In the genomic region with DNA sequence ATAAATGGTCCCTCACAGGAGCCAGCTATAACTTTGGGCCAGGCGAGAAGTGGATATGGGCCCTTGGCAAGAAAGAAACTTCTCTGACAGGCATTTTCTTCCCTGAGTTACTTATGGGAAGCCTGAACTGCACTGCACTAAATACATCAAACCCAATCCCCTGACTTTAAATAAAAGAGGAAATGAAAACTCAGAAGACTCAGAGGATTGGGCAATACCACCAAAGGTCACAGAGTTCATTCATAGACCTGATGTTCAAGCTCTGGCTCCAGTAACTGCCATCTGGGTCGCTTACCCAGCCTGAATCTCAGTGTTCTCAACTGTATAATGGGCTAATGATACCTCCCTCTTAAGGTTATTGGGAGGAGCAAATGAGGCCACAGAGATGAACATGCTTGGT, we compare ENCODE assay signal across 25 cellular contexts. TPM values are rescaled to one million over a fixed set of nuclear protein-coding genes. Genes with fewer than 3 reads are reported as not detected.
"Had no signal": no experiment of that assay in that cellular context is flagged by ENCODE, and none has a peak within 500 bp of the region (broad histone marks: within the 10 kb centered on the region; RNA-seq: fewer than 3 reads in every experiment).

No MANE protein-coding gene starts in this region.

- H3K27me3 Mint-ChIP-seq: activated naive CD8-positive, alpha-beta T cell; stimulated activated naive CD8-positive, alpha-beta T cell treated with anti-CD3 and anti-CD28 coated beads, Interleukin-15, amount 100 ng/mL, for 72 hours; type B pancreatic cell had no signal

- H3K4me3 Mint-ChIP-seq: activated CD4-positive, alpha-beta memory T cell treated with anti-CD3 and anti-CD28 coated beads, Interleukin-2, amount 10 ng/mL, durations not matched to agents 7 days and 5 days; activated naive CD8-positive, alpha-beta T cell; activated T-cell treated with anti-CD3 and anti-CD28 coated beads, Interleukin-2, amount 50 U/mL, for 4 hours; neural crest cell; stimulated activated naive CD8-positive, alpha-beta T cell treated with anti-CD3 and anti-CD28 coated beads, Interleukin-15, amount 100 ng/mL, for 72 hours; T-helper 17 cell; type B pancreatic cell had no signal

- H3K36me3 Mint-ChIP-seq: activated naive CD8-positive, alpha-beta T cell; type B pancreatic cell had no signal

- H3K9me3 ChIP-seq: body of pancreas, esophagus muscularis mucosa, right lobe of liver had no signal

- H3K4me1 ChIP-seq: body of pancreas, esophagus muscularis mucosa, right lobe of liver had no signal

- H3K4me3 ChIP-seq: body of pancreas, coronary artery, esophagus muscularis mucosa, right lobe of liver, smooth muscle cell had no signal

- H3K4me1 Mint-ChIP-seq: activated CD4-positive, alpha-beta memory T cell treated with anti-CD3 and anti-CD28 coated beads, Interleukin-2, amount 10 ng/mL, durations not matched to agents 7 days and 5 days; stimulated activated naive CD8-positive, alpha-beta T cell treated with anti-CD3 and anti-CD28 coated beads, Interleukin-15, amount 100 ng/mL, for 72 hours had no signal

- H3K27ac Mint-ChIP-seq: activated CD4-positive, alpha-beta memory T cell treated with anti-CD3 and anti-CD28 coated beads, Interleukin-2, amount 10 ng/mL, durations not matched to agents 7 days and 5 days; activated naive CD8-positive, alpha-beta T cell; stimulated activated naive CD8-positive, alpha-beta T cell treated with anti-CD3 and anti-CD28 coated beads, Interleukin-15, amount 100 ng/mL, for 72 hours; T-helper 17 cell; type B pancreatic cell had no signal

- H3K36me3 ChIP-seq: esophagus muscularis mucosa, right lobe of liver had no signal

- H3K9me3 Mint-ChIP-seq: activated CD4-positive, alpha-beta memory T cell treated with anti-CD3 and anti-CD28 coated beads, Interleukin-2, amount 10 ng/mL, durations not matched to agents 7 days and 5 days; activated T-cell treated with anti-CD3 and anti-CD28 coated beads, Interleukin-2, amount 50 U/mL, for 4 hours; neural crest cell; stimulated activated naive CD8-positive, alpha-beta T cell treated with anti-CD3 and anti-CD28 coated beads, Interleukin-15, amount 100 ng/mL, for 72 hours; type B pancreatic cell had no signal

- H3K27me3 ChIP-seq: body of pancreas, esophagus muscularis mucosa, right lobe of liver had no signal

- H3K27ac ChIP-seq: body of pancreas, coronary artery, esophagus muscularis mucosa, right lobe of liver had no signal

- DNase-seq: activated CD4-positive, alpha-beta memory T cell treated with anti-CD3 and anti-CD28 coated beads, Interleukin-2, amount 10 ng/mL, durations not matched to agents 7 days and 5 days; activated CD4-positive, alpha-beta T cell treated with anti-CD3 and anti-CD28 coated beads for 4 hours; activated effector memory CD4-positive, alpha-beta T cell treated with anti-CD3 and anti-CD28 coated beads, Interleukin-2, amount 50 U/mL, for 16 hours; activated T-cell treated with anti-CD3 and anti-CD28 coated beads, Interleukin-2, amount 50 U/mL, for 4 hours; amniotic stem cell; body of pancreas; central memory CD4-positive, alpha-beta T cell; kidney glomerular epithelial cell; midbrain; right lobe of liver; stimulated activated CD4-positive, alpha-beta T cell treated with anti-CD3 and anti-CD28 coated beads, Interleukin-4, amount 100 ng/mL, for 4 hours; stimulated activated CD8-positive, alpha-beta memory T cell treated with anti-CD3 and anti-CD28 coated beads, Interleukin-4, amount 100 ng/mL, for 48 hours; stimulated activated naive CD8-positive, alpha-beta T cell treated with anti-CD3 and anti-CD28 coated beads, Interleukin-15, amount 100 ng/mL, for 72 hours; T-helper 17 cell had no signal

- ATAC-seq: activated T-cell treated with anti-CD3 and anti-CD28 coated beads, Interleukin-2, amount 50 U/mL, for 4 hours; body of pancreas; stimulated activated naive CD8-positive, alpha-beta T cell treated with anti-CD3 and anti-CD28 coated beads, Interleukin-15, amount 100 ng/mL, for 72 hours; T-helper 17 cell had no signal

RNA-seq across cellular contexts. Expression of a gene that starts 0.8 kb away (rescaled TPM):
- total RNA-seq: activated CD4-positive, alpha-beta memory T cell treated with anti-CD3 and anti-CD28 coated beads, Interleukin-2, amount 10 ng/mL, durations not matched to agents 7 days and 5 days; activated T-cell treated with anti-CD3 and anti-CD28 coated beads, Interleukin-2, amount 50 U/mL, for 4 hours; body of pancreas; esophagus muscularis mucosa; liver; myocyte; neural crest cell; osteocyte; pulmonary artery endothelial cell; right lobe of liver; smooth muscle cell; T-helper 17 cell; temporal lobe had no signal
- polyA plus RNA-seq: liver, smooth muscle cell had no signal

RNA-seq across cellular contexts. Expression of a gene that starts 9.6 kb away (rescaled TPM):
- total RNA-seq: activated CD4-positive, alpha-beta memory T cell treated with anti-CD3 and anti-CD28 coated beads, Interleukin-2, amount 10 ng/mL, durations not matched to agents 7 days and 5 days; activated T-cell treated with anti-CD3 and anti-CD28 coated beads, Interleukin-2, amount 50 U/mL, for 4 hours; body of pancreas; esophagus muscularis mucosa; myocyte; neural crest cell; osteocyte; pulmonary artery endothelial cell; right lobe of liver; T-helper 17 cell; temporal lobe had no signal
- polyA plus RNA-seq: liver, smooth muscle cell had no signal

RNA-seq across cellular contexts. Expression of a gene that starts 12.9 kb away (rescaled TPM):
- total RNA-seq: activated CD4-positive, alpha-beta memory T cell treated with anti-CD3 and anti-CD28 coated beads, Interleukin-2, amount 10 ng/mL, durations not matched to agents 7 days and 5 days; activated T-cell treated with anti-CD3 and anti-CD28 coated beads, Interleukin-2, amount 50 U/mL, for 4 hours; body of pancreas; esophagus muscularis mucosa; liver; myocyte; neural crest cell; osteocyte; pulmonary artery endothelial cell; right lobe of liver; smooth muscle cell; T-helper 17 cell; temporal lobe had no signal
- polyA plus RNA-seq: liver, smooth muscle cell had no signal

RNA-seq across cellular contexts. Expression of a gene that starts 25.3 kb away (rescaled TPM):
- total RNA-seq: activated CD4-positive, alpha-beta memory T cell treated with anti-CD3 and anti-CD28 coated beads, Interleukin-2, amount 10 ng/mL, durations not matched to agents 7 days and 5 days; activated T-cell treated with anti-CD3 and anti-CD28 coated beads, Interleukin-2, amount 50 U/mL, for 4 hours; body of pancreas; myocyte; neural crest cell; osteocyte; pulmonary artery endothelial cell; T-helper 17 cell; temporal lobe had no signal

RNA-seq across cellular contexts. Expression of a gene that starts 38.6 kb away (rescaled TPM):
- total RNA-seq: activated CD4-positive, alpha-beta memory T cell treated with anti-CD3 and anti-CD28 coated beads, Interleukin-2, amount 10 ng/mL, durations not matched to agents 7 days and 5 days; activated T-cell treated with anti-CD3 and anti-CD28 coated beads, Interleukin-2, amount 50 U/mL, for 4 hours; liver; myocyte; neural crest cell; osteocyte; right lobe of liver; T-helper 17 cell had no signal
